In genomic region chr5:163190283-163190682, GRCh38 we compare ENCODE assay signal across 20 cellular contexts.
DNase-seq lines count a peak whose midpoint lies in the region; ATAC-seq and TF ChIP-seq lines count a peak whose summit lies in the region.
"Had no signal": no experiment of that assay in that cellular context is flagged by ENCODE, and none has a peak within 500 bp of the region (broad histone marks: within the 10 kb centered on the region; RNA-seq: fewer than 3 reads in every experiment).

No MANE protein-coding gene starts in this region.

- WGBS in endodermal cell (ENCODE audit: insufficient coverage in 1 of 2, insufficient read length in 1 of 2), 2 experiments: 82 to 83% methylated on average over 2 to 3 of the region's 3 CpGs
- 72 to 73% methylated on average over 3 of the region's 3 CpGs for WGBS in upper lobe of left lung, 2 donors

- H3K27ac ChIP-seq in OCI-LY3 (ENCODE audit: low read length): no peak overlapping the region
- H3K27ac ChIP-seq in endodermal cell (ENCODE audit: low read depth, low read length): no peak overlapping the region
- no peak overlapping the region for H3K27ac ChIP-seq in upper lobe of left lung
- H3K27ac ChIP-seq: GM23248, PC-9, skin epidermis, testis had no signal

- no peaks in the 10 kb centered on the region for H3K79me2 ChIP-seq in OCI-LY3 (ENCODE audit: low read length)

- H3K4me2 ChIP-seq in OCI-LY3 (ENCODE audit: low read length): peak overlapping the region; percentile 24; the same call in 1 of the 2 replicates
- H3K4me2 ChIP-seq: PC-9 had no signal

- H3K4me3 Mint-ChIP-seq in endodermal cell: no peak overlapping the region
- H3K4me3 Mint-ChIP-seq in effector memory CD8-positive, alpha-beta T cell: no peak overlapping the region
- H3K4me3 Mint-ChIP-seq: B cell; naive thymus-derived CD8-positive, alpha-beta T cell had no signal

- no peaks in the 10 kb centered on the region for H4K20me1 ChIP-seq in OCI-LY3 (ENCODE audit: insufficient read depth, low read length)

- no peak for TF ChIP-seq EP300 in upper lobe of left lung (IDR thresholded peaks at IDR 0.05)

- H3K4me1 Mint-ChIP-seq in endodermal cell: peaks cover 25% of the 10 kb centered on the region
- no peaks in the 10 kb centered on the region for H3K4me1 Mint-ChIP-seq in effector memory CD8-positive, alpha-beta T cell (ENCODE audit: low read depth in 2 of 2)
- H3K4me1 Mint-ChIP-seq: B cell; naive thymus-derived CD8-positive, alpha-beta T cell had no signal

- no peak for DNase-seq in endodermal cell
- no peak for DNase-seq in effector memory CD8-positive, alpha-beta T cell
- no peak for DNase-seq in upper lobe of left lung
- no peak for DNase-seq in islet precursor cell
- DNase-seq: activated CD4-positive, CD25-positive, alpha-beta regulatory T cell treated with anti-CD3 and anti-CD28 coated beads, Interleukin-2, amount 50 U/mL, for 72 hours; anterior cingulate cortex; Caco-2; cerebellar nuclear complex; GM23248; naive thymus-derived CD8-positive, alpha-beta T cell; NCI-H1105; NCI-H526; PC-9; testis had no signal

- H3K9ac ChIP-seq in OCI-LY3 (ENCODE audit: low read length) (no peak overlapping the region), endodermal cell (ENCODE audit: extremely low read depth, low read length, poor library complexity, severe bottlenecking) (no peak overlapping the region)
- H3K9ac ChIP-seq: GM23248 had no signal

- no peak overlapping the region for H2AFZ ChIP-seq in OCI-LY3 (ENCODE audit: low read depth, low read length)
- H2AFZ ChIP-seq: GM23248, PC-9 had no signal

- no peaks in the 10 kb centered on the region for H3K27me3 ChIP-seq in OCI-LY3 (ENCODE audit: low read depth, low read length)
- no peaks in the 10 kb centered on the region for H3K27me3 ChIP-seq in endodermal cell (ENCODE audit: control insufficient read depth, insufficient read depth, low read length, poor library complexity, severe bottlenecking)
- no peaks in the 10 kb centered on the region for H3K27me3 ChIP-seq in upper lobe of left lung
- H3K27me3 ChIP-seq: testis had no signal

- H3K36me3 ChIP-seq in OCI-LY3 (replicated peaks; ENCODE audit: low read depth, low read length) (no peaks in the 10 kb centered on the region), endodermal cell (ENCODE audit: control insufficient read depth, insufficient read depth, low read length) (no peaks in the 10 kb centered on the region), upper lobe of left lung (no peaks in the 10 kb centered on the region)

- TF ChIP-seq CTCF in OCI-LY3 (IDR thresholded peaks at IDR 0.05; ENCODE audit: low read depth, low read length): no peak
- no peak for TF ChIP-seq CTCF in endodermal cell (conservative IDR thresholded peaks at IDR 0.05)
- no peak for TF ChIP-seq CTCF in upper lobe of left lung (IDR thresholded peaks at IDR 0.05)

- H3K27ac Mint-ChIP-seq in endodermal cell: no peak overlapping the region
- no peak overlapping the region for H3K27ac Mint-ChIP-seq in effector memory CD8-positive, alpha-beta T cell
- H3K27ac Mint-ChIP-seq: B cell; naive thymus-derived CD8-positive, alpha-beta T cell had no signal

- H3K4me3 ChIP-seq in OCI-LY3 (ENCODE audit: low read length): no peak overlapping the region
- no peak overlapping the region for H3K4me3 ChIP-seq in endodermal cell (ENCODE audit: low read length)
- no peak overlapping the region for H3K4me3 ChIP-seq in upper lobe of left lung
- H3K4me3 ChIP-seq: GM23248, PC-9, skin epidermis, testis had no signal

- ATAC-seq in GM18868 (IDR thresholded peaks at IDR 0.05; ENCODE audit: unreplicated experiment) (peak; percentile 96), GM21367 (IDR thresholded peaks at IDR 0.05; ENCODE audit: unreplicated experiment) (peak; percentile 46), HG03280 (IDR thresholded peaks at IDR 0.05; ENCODE audit: unreplicated experiment) (peak; percentile 47), upper lobe of left lung (ENCODE audit: low FRiP score in 2 of 2) (no peak)
- ATAC-seq in effector memory CD8-positive, alpha-beta T cell (replicated peaks): no peak
- ATAC-seq: naive thymus-derived CD8-positive, alpha-beta T cell had no signal

- H3K27me3 Mint-ChIP-seq in endodermal cell (ENCODE audit: insufficient read depth): no peaks in the 10 kb centered on the region
- no peaks in the 10 kb centered on the region for H3K27me3 Mint-ChIP-seq in effector memory CD8-positive, alpha-beta T cell
- H3K27me3 Mint-ChIP-seq: B cell had no signal

- peaks cover 13% of the 10 kb centered on the region for H3K36me3 Mint-ChIP-seq in endodermal cell (ENCODE audit: low read depth)
- H3K36me3 Mint-ChIP-seq in effector memory CD8-positive, alpha-beta T cell (ENCODE audit: insufficient read depth): no peaks in the 10 kb centered on the region

- no peak for TF ChIP-seq POLR2A in upper lobe of left lung (IDR thresholded peaks at IDR 0.05)

- H3K9me3 Mint-ChIP-seq in endodermal cell: peaks cover 15% of the 10 kb centered on the region
- peaks cover 3 to 10% of the 10 kb centered on the region in 2 donors for H3K9me3 Mint-ChIP-seq in effector memory CD8-positive, alpha-beta T cell

- H3K4me1 ChIP-seq in OCI-LY3 (ENCODE audit: low read length) (peaks cover 10% of the 10 kb centered on the region), endodermal cell (ENCODE audit: control insufficient read depth, insufficient read depth, low read length) (peaks cover 14% of the 10 kb centered on the region), upper lobe of left lung (no peaks in the 10 kb centered on the region)
- H3K4me1 ChIP-seq: Caco-2, testis had no signal

- no peaks in the 10 kb centered on the region for H3K9me3 ChIP-seq in OCI-LY3 (ENCODE audit: insufficient read depth, low read length)
- peaks cover 26% of the 10 kb centered on the region for H3K9me3 ChIP-seq in endodermal cell (ENCODE audit: control insufficient read depth, low read length)
- H3K9me3 ChIP-seq in upper lobe of left lung: no peaks in the 10 kb centered on the region
- H3K9me3 ChIP-seq: Caco-2, testis had no signal

Comparison
In these comparisons a context has a peak if more than half of its experiments do, and no peak if none do; other contexts are left out.
1. ATAC-seq: peak in GM18868 (single experiment), GM21367 (single experiment) and HG03280 (single experiment); none in effector memory CD8-positive, alpha-beta T cell (single experiment) and upper lobe of left lung (0 of 2).